In the genomic region with DNA sequence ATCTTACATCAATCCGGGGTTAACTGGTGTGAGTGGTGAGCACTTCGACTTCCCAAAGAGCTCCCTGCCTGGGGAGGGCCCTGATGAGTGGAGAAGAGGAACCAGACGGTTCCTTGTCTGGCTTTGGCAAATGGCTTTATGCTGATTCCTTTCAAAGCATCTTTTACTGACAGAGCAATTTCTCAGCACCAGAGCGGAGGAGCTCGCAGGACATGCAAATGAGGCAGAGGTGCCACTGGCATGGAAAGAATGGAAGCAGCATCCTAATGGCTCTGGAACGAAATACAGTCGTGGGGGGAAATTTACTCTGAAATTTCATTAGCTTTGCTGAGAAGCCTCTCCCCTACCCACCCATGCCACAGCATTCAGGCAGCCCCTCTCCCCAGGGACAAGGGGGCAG, we compare ENCODE assay signal across 27 cellular contexts.
"Had no signal": no experiment of that assay in that cellular context is flagged by ENCODE, and none has a peak within 500 bp of the region (broad histone marks: within the 10 kb centered on the region; RNA-seq: fewer than 3 reads in every experiment).

No MANE protein-coding gene starts in this region.

- H3K27ac Mint-ChIP-seq: naive thymus-derived CD4-positive, alpha-beta T cell; nephron; stimulated activated naive B cell treated with anti-CD40 and anti-IgM and Interleukin-4, amounts not matched to agents 10 μg/mL and 1 μg/mL and 100 μg/mL, for 72 hours; stimulated activated naive CD8-positive, alpha-beta T cell treated with anti-CD3 and anti-CD28 coated beads, Interleukin-15, Interleukin-2, amounts not matched to agents 100 ng/mL and 50 ng/mL, for 24 hours had no signal

- H3K4me1 ChIP-seq: esophagus muscularis mucosa, foreskin keratinocyte, gastroesophageal sphincter, heart left ventricle, pancreas, right lobe of liver, suprapubic skin, transverse colon, upper lobe of right lung, uterus had no signal

- H3K27ac ChIP-seq: coronary artery, esophagus muscularis mucosa, foreskin keratinocyte, gastroesophageal sphincter, heart left ventricle, hepatocyte, neutrophil, pancreas, right lobe of liver, suprapubic skin, transverse colon, upper lobe of right lung, uterus had no signal

- H3K79me2 ChIP-seq: hepatocyte had no signal

- H3K4me1 Mint-ChIP-seq: nephron; stimulated activated naive B cell treated with anti-CD40 and anti-IgM and Interleukin-4, amounts not matched to agents 10 μg/mL and 1 μg/mL and 100 μg/mL, for 72 hours had no signal

- H3K27me3 ChIP-seq: foreskin keratinocyte, hepatocyte, neutrophil, right lobe of liver, upper lobe of right lung, uterus had no signal

- H3K9me3 ChIP-seq: esophagus muscularis mucosa, gastroesophageal sphincter, heart left ventricle, neutrophil, pancreas, right lobe of liver, suprapubic skin, transverse colon, upper lobe of right lung, uterus had no signal

- ATAC-seq: foreskin keratinocyte; gastroesophageal sphincter; heart left ventricle; left lobe of liver; naive thymus-derived CD4-positive, alpha-beta T cell; pancreas; right lobe of liver; stimulated activated naive B cell treated with anti-CD40 and anti-IgM and Interleukin-4, amounts not matched to agents 10 μg/mL and 1 μg/mL and 100 μg/mL, for 72 hours had no signal

- DNase-seq: dermis blood vessel endothelial cell; effector memory CD4-positive, alpha-beta T cell; foreskin keratinocyte; heart left ventricle; kidney; mesenchymal stem cell; midbrain; naive thymus-derived CD4-positive, alpha-beta T cell; pancreas; retina; right lobe of liver; small intestine; stimulated activated CD4-positive, alpha-beta T cell treated with anti-CD3 and anti-CD28 coated beads, Interleukin-15, amount 100 ng/mL, for 24 hours; stimulated activated CD4-positive, alpha-beta T cell treated with anti-CD3 and anti-CD28 coated beads, Interleukin-2, amount 100 ng/mL, for 48 hours; stimulated activated naive B cell treated with anti-CD40 and anti-IgM and Interleukin-4, amounts not matched to agents 10 μg/mL and 1 μg/mL and 100 μg/mL, for 72 hours; transverse colon; upper lobe of right lung; uterus had no signal

- H3K9me3 Mint-ChIP-seq: naive thymus-derived CD4-positive, alpha-beta T cell; nephron; stimulated activated naive B cell treated with anti-CD40 and anti-IgM and Interleukin-4, amounts not matched to agents 10 μg/mL and 1 μg/mL and 100 μg/mL, for 72 hours; stimulated activated naive CD8-positive, alpha-beta T cell treated with anti-CD3 and anti-CD28 coated beads, Interleukin-15, Interleukin-2, amounts not matched to agents 100 ng/mL and 50 ng/mL, for 24 hours had no signal

- H3K36me3 Mint-ChIP-seq: naive thymus-derived CD4-positive, alpha-beta T cell; stimulated activated naive B cell treated with anti-CD40 and anti-IgM and Interleukin-4, amounts not matched to agents 10 μg/mL and 1 μg/mL and 100 μg/mL, for 72 hours had no signal

- H3K36me3 ChIP-seq: esophagus muscularis mucosa, gastroesophageal sphincter, heart left ventricle, neutrophil, pancreas, right lobe of liver, suprapubic skin, transverse colon, upper lobe of right lung, uterus had no signal

- H3K4me2 ChIP-seq: hepatocyte had no signal

- H3K4me3 ChIP-seq: coronary artery, esophagus muscularis mucosa, gastroesophageal sphincter, heart left ventricle, hepatocyte, pancreas, right lobe of liver, suprapubic skin, transverse colon, upper lobe of right lung, uterus had no signal

- H2AFZ ChIP-seq: hepatocyte had no signal

- H3K4me3 Mint-ChIP-seq: naive thymus-derived CD4-positive, alpha-beta T cell; nephron; stimulated activated naive B cell treated with anti-CD40 and anti-IgM and Interleukin-4, amounts not matched to agents 10 μg/mL and 1 μg/mL and 100 μg/mL, for 72 hours; stimulated activated naive CD8-positive, alpha-beta T cell treated with anti-CD3 and anti-CD28 coated beads, Interleukin-15, Interleukin-2, amounts not matched to agents 100 ng/mL and 50 ng/mL, for 24 hours had no signal
